ENCODE assay signal across 28 cellular contexts in the genomic region with DNA sequence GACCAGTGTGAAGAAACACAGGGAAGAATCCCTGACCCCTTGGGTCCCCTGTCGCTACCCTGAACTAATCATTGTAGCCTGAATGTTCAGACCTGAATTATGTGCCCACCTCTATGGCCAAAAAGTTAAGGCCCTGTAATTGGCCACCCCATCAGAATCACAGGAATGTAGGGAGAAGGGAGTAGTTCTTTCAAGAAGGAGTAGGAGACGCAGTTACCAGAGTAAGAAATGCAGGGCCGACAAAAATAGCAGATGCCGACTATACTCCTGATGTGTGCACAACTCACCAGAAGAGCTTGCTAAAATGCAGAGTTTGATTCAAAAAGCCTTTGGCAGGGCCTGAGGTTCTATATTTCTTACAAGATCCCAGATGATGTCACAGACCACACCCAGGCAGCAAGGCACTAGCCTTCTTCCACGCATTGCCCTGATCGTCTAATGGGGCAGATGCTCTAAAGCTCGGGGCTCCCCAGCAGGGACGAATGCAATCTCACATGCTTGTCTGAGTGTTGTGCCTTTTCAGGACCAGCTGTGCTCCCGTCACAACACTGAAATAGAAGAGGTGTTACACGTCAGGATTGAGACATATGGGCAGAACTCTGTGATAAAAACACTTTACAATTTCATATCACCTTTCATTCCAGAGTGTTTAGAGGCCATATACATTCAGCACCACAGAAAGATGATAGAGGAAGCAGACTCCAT.
DNase-seq lines count a peak whose midpoint lies in the region; ATAC-seq, FAIRE-seq and TF ChIP-seq lines count a peak whose summit lies in the region.
"Had no signal": no experiment of that assay in that cellular context is flagged by ENCODE, and none has a peak within 500 bp of the region (broad histone marks: within the 10 kb centered on the region; RNA-seq: fewer than 3 reads in every experiment).

No MANE protein-coding gene starts in this region.

- 61% methylated on average over 10 of the region's 10 CpGs for WGBS in GM23248 (ENCODE audit: low coverage in 1 of 2, low lambda C conversion rate in 2 of 2, missing lambda C conversion rate in 2 of 2), 2 experiments

- H3K27me3 ChIP-seq in GM23248 (replicated peaks; ENCODE audit: insufficient read depth) (no peaks in the 10 kb centered on the region), Loucy (ENCODE audit: insufficient read depth, low read length, poor library complexity, severe bottlenecking) (no peaks in the 10 kb centered on the region), colonic mucosa (no peaks in the 10 kb centered on the region)
- H3K27me3 ChIP-seq: BLaER1 treated with 17β-estradiol and CSF1 and Interleukin-3, amounts not matched to agents 10 nM and 100 nM had no signal

- no peak overlapping the region for H3K4me2 ChIP-seq in GM23248 (ENCODE audit: unreplicated experiment)
- peak overlapping the region; percentile 70 for H3K4me2 ChIP-seq in Loucy (ENCODE audit: low read depth, low read length, poor library complexity, severe bottlenecking)
- H3K4me2 ChIP-seq: A549; BLaER1 treated with 17β-estradiol and CSF1 and Interleukin-3, amounts not matched to agents 10 nM and 100 nM had no signal

- H3K4me1 Mint-ChIP-seq in WTC11 = peaks cover 20% of the 10 kb centered on the region

- H3K27ac Mint-ChIP-seq in WTC11 = no peak overlapping the region
- H3K27ac Mint-ChIP-seq: CD4-positive, alpha-beta memory T cell; HFFc6 had no signal

- H3K79me2 ChIP-seq in GM23248 (ENCODE audit: insufficient read depth) (no peaks in the 10 kb centered on the region), Loucy (ENCODE audit: insufficient read depth, low read length) (no peaks in the 10 kb centered on the region)

- peak; percentile 7 for DNase-seq in GM23248
- no peak for DNase-seq in WTC11 (ENCODE audit: low spot score)
- peak; percentile 35 for DNase-seq in kidney
- DNase-seq in colonic mucosa = no peak
- DNase-seq in GM12892 (ENCODE audit: insufficient read length) = no peak
- DNase-seq: AML-193; CD4-positive, alpha-beta memory T cell; COR-L47; DMS53; HFFc6; Kasumi-1; MV-4-11; NCI-H1105; NCI-H146; NCI-H1930; NCI-H526 treated with DMSO at 0.1 percent for 48 hours; SHP77 treated with DMSO at 0.1 percent for 48 hours; T-helper 1 cell had no signal

- H3K27ac ChIP-seq in GM23248 = no peak overlapping the region
- no peak overlapping the region for H3K27ac ChIP-seq in kidney (ENCODE audit: low read depth in 2 of 2, low read length in 2 of 2)
- H3K27ac ChIP-seq in colonic mucosa = no peak overlapping the region
- H3K27ac ChIP-seq: A549; BLaER1 treated with 17β-estradiol and CSF1 and Interleukin-3, amounts not matched to agents 10 nM and 100 nM had no signal

- H3K36me3 ChIP-seq in GM23248 (ENCODE audit: low read depth) = no peaks in the 10 kb centered on the region
- H3K36me3 ChIP-seq in Loucy (ENCODE audit: insufficient read depth, low read length) = no peaks in the 10 kb centered on the region
- H3K36me3 ChIP-seq in kidney (ENCODE audit: control insufficient read depth in 1 of 2, insufficient read depth in 2 of 2, low read length in 2 of 2) = no peaks in the 10 kb centered on the region
- H3K36me3 ChIP-seq in colonic mucosa = no peaks in the 10 kb centered on the region
- H3K36me3 ChIP-seq: BLaER1 treated with 17β-estradiol and CSF1 and Interleukin-3, amounts not matched to agents 10 nM and 100 nM; HAP-1 had no signal

- no peaks in the 10 kb centered on the region for H4K20me1 ChIP-seq in GM23248 (ENCODE audit: insufficient read depth)
- no peaks in the 10 kb centered on the region for H4K20me1 ChIP-seq in Loucy (ENCODE audit: insufficient read depth, low read length, poor library complexity, severe bottlenecking)
- H4K20me1 ChIP-seq: BLaER1 treated with 17β-estradiol and CSF1 and Interleukin-3, amounts not matched to agents 10 nM and 100 nM had no signal

- H2AFZ ChIP-seq in GM23248 = no peak overlapping the region
- no peak overlapping the region for H2AFZ ChIP-seq in Loucy (ENCODE audit: low read length)

- in situ Hi-C loops in GM23248 (cut with MboI) = no loop called here

- no peak for TF ChIP-seq POLR2A in GM12892 (IDR thresholded peaks at IDR 0.05; ENCODE audit: low read depth, low read length)

- no peaks in the 10 kb centered on the region for H3K27me3 Mint-ChIP-seq in WTC11 (ENCODE audit: low read depth)

- TF ChIP-seq CTCF in Loucy (conservative IDR thresholded peaks at IDR 0.05; ENCODE audit: low read length) (no peak), WTC11 (IDR thresholded peaks at IDR 0.05) (no peak), kidney (IDR thresholded peaks at IDR 0.05; ENCODE audit: borderline replicate concordance, extremely low read depth, insufficient read depth) (no peak), colonic mucosa (IDR thresholded peaks at IDR 0.05) (no peak)

- H3K9me3 Mint-ChIP-seq in WTC11 = no peaks in the 10 kb centered on the region
- H3K9me3 Mint-ChIP-seq: HFFc6 had no signal

- H3K9me2 ChIP-seq in GM23248 (ENCODE audit: insufficient read depth) (no peaks in the 10 kb centered on the region), Loucy (replicated peaks; ENCODE audit: low read depth, low read length) (no peaks in the 10 kb centered on the region)

- POLR2A ChIA-PET in WTC11 (lab: Charles Lee) = no interaction called here

- H3K4me3 Mint-ChIP-seq in WTC11 = no peak overlapping the region
- H3K4me3 Mint-ChIP-seq: CD4-positive, alpha-beta memory T cell; HFFc6 had no signal

- intact Hi-C loops in kidney (cut with DNase I) (no loop called here), colonic mucosa (cut with DNase I) (no loop called here)

- H3K4me3 ChIP-seq in GM23248 (no peak overlapping the region), Loucy (ENCODE audit: low read length, poor library complexity, severe bottlenecking) (no peak overlapping the region), kidney (ENCODE audit: low read length in 2 of 2) (no peak overlapping the region), colonic mucosa (no peak overlapping the region)
- H3K4me3 ChIP-seq: A549; BLaER1 treated with 17β-estradiol and CSF1 and Interleukin-3, amounts not matched to agents 10 nM and 100 nM; GM12878; HAP-1; K562 had no signal

- H3K9me3 ChIP-seq in GM23248 (ENCODE audit: low read depth) (no peaks in the 10 kb centered on the region), Loucy (ENCODE audit: insufficient read depth, low read depth, low read length) (no peaks in the 10 kb centered on the region), kidney (ENCODE audit: control insufficient read depth in 1 of 2, low read length in 2 of 2) (no peaks in the 10 kb centered on the region), colonic mucosa (no peaks in the 10 kb centered on the region)
- H3K9me3 ChIP-seq: A549; BLaER1 treated with 17β-estradiol and CSF1 and Interleukin-3, amounts not matched to agents 10 nM and 100 nM; HAP-1 had no signal

- H3K9ac ChIP-seq in GM23248 (no peak overlapping the region), Loucy (ENCODE audit: low read depth, low read length, poor library complexity, severe bottlenecking) (no peak overlapping the region), kidney (ENCODE audit: low read length in 2 of 2) (no peak overlapping the region), colonic mucosa (ENCODE audit: low read depth in 2 of 2, low read length in 2 of 2) (no peak overlapping the region)
- H3K9ac ChIP-seq: BLaER1 treated with 17β-estradiol and CSF1 and Interleukin-3, amounts not matched to agents 10 nM and 100 nM had no signal

- ATAC-seq in WTC11 (peak; percentile 68), GM19324 (IDR thresholded peaks at IDR 0.05; ENCODE audit: low FRiP score, unreplicated experiment) (no peak)
- ATAC-seq: A549, GM12878, K562, Panc1 had no signal

- FAIRE-seq in kidney (lab: Jason Lieb, UNC) = no peak
- no peak for FAIRE-seq in GM12892 (lab: Jason Lieb, UNC)
- FAIRE-seq: A549, G401.6, GM12878, HTR-8/SVneo, K562 had no signal

- CTCF ChIA-PET in WTC11 (lab: Charles Lee) = no interaction called here

- H3F3A ChIP-seq in GM23248 (ENCODE audit: insufficient read depth) (no peaks in the 10 kb centered on the region), Loucy (ENCODE audit: low read depth) (peaks cover 3% of the 10 kb centered on the region; the same call in 1 of the 2 replicates)

- H3K4me1 ChIP-seq in GM23248 (ENCODE audit: insufficient read depth) (0 out of 2 replicates have a peak, but pooled peaks cover 6% of the 10 kb centered on the region), Loucy (ENCODE audit: insufficient read depth, low read length, poor library complexity, severe bottlenecking) (peaks cover 51% of the 10 kb centered on the region), kidney (ENCODE audit: control insufficient read depth in 1 of 2, insufficient read depth in 1 of 2, low read depth in 1 of 2, low read length in 2 of 2) (no peaks in the 10 kb centered on the region), colonic mucosa (no peaks in the 10 kb centered on the region)
- H3K4me1 ChIP-seq: BLaER1 treated with 17β-estradiol and CSF1 and Interleukin-3, amounts not matched to agents 10 nM and 100 nM had no signal

- H3K36me3 Mint-ChIP-seq in WTC11 = no peaks in the 10 kb centered on the region
- H3K36me3 Mint-ChIP-seq: CD4-positive, alpha-beta memory T cell had no signal

TF ChIP-seq in WTC11, 78 proteins besides CTCF, POLR2A, EP300 and RAD21:
- TF ChIP-seq ESRRA (CRISPR knock-in tag; IDR thresholded peaks at IDR 0.05; ENCODE audit: borderline replicate concordance) (no peak), GTF2I (CRISPR knock-in tag; conservative IDR thresholded peaks at IDR 0.05) (no peak)

Comparison
In these comparisons a context has a peak if more than half of its experiments do, and no peak if none do; other contexts are left out.
1. DNase-seq: peak in GM23248 (single experiment) and kidney (single experiment); none in WTC11 (single experiment), colonic mucosa (single experiment) and GM12892 (single experiment).